ENCODE assay signal across 34 cellular contexts in genomic region chr19:14761607-14762006, GRCh38.
"Had no signal": no experiment of that assay in that cellular context is flagged by ENCODE, and none has a peak within 500 bp of the region (broad histone marks: within the 10 kb centered on the region; RNA-seq: fewer than 3 reads in every experiment).

No MANE protein-coding gene starts in this region.

- H3K27me3 Mint-ChIP-seq: activated CD4-positive, alpha-beta memory T cell treated with anti-CD3 and anti-CD28 coated beads for 36 hours had no signal

- H3K4me3 Mint-ChIP-seq: activated B cell treated with CpG ODN at 0.5 μM for 24 hours; activated CD4-positive, alpha-beta memory T cell treated with anti-CD3 and anti-CD28 coated beads for 36 hours; activated naive CD4-positive, alpha-beta T cell treated with anti-CD3 and anti-CD28 coated beads, Interleukin-2, amount 10 ng/mL, durations not matched to agents 7 days and 5 days; activated naive CD8-positive, alpha-beta T cell; activated naive CD8-positive, alpha-beta T cell treated with anti-CD3 and anti-CD28 coated beads, Interleukin-2, amount 50 U/mL, for 24 hours; activated T-cell treated with anti-CD3 and anti-CD28 coated beads, Interleukin-2, amount 50 U/mL, for 4 hours; activated T-helper 1 cell treated with anti-CD3 and anti-CD28 coated beads, Interleukin-12 subunit alpha, Interleukin-12 subunit beta, Interleukin-2, Interleukin-4 antibody, amounts not matched to agents 30 ng/mL and 10 ng/mL and 1 ng/mL, durations not matched to agents 14 hours and 24 hours and 36 hours; brain had no signal

- H3K36me3 Mint-ChIP-seq: activated naive CD4-positive, alpha-beta T cell treated with anti-CD3 and anti-CD28 coated beads, Interleukin-2, amount 10 ng/mL, durations not matched to agents 7 days and 5 days; activated naive CD8-positive, alpha-beta T cell; brain had no signal

- H3K9me3 Mint-ChIP-seq: activated B cell treated with CpG ODN at 0.5 μM for 24 hours; activated CD4-positive, alpha-beta memory T cell treated with anti-CD3 and anti-CD28 coated beads for 36 hours; activated naive CD4-positive, alpha-beta T cell treated with anti-CD3 and anti-CD28 coated beads, Interleukin-2, amount 10 ng/mL, durations not matched to agents 7 days and 5 days; activated naive CD8-positive, alpha-beta T cell treated with anti-CD3 and anti-CD28 coated beads, Interleukin-2, amount 50 U/mL, for 24 hours; activated T-cell treated with anti-CD3 and anti-CD28 coated beads, Interleukin-2, amount 50 U/mL, for 4 hours; activated T-helper 1 cell treated with anti-CD3 and anti-CD28 coated beads, Interleukin-12 subunit alpha, Interleukin-12 subunit beta, Interleukin-2, Interleukin-4 antibody, amounts not matched to agents 30 ng/mL and 10 ng/mL and 1 ng/mL, durations not matched to agents 14 hours and 24 hours and 36 hours had no signal

- H3K27ac ChIP-seq: PC-9, RWPE1, VCaP had no signal

- H2AFZ ChIP-seq: PC-9 had no signal

- H3K4me1 Mint-ChIP-seq: activated B cell treated with CpG ODN at 0.5 μM for 24 hours; activated naive CD4-positive, alpha-beta T cell treated with anti-CD3 and anti-CD28 coated beads, Interleukin-2, amount 10 ng/mL, durations not matched to agents 7 days and 5 days had no signal

- H3K4me2 ChIP-seq: PC-9 had no signal

- DNase-seq: activated B cell treated with CpG ODN at 0.5 μM for 24 hours; activated CD4-positive, alpha-beta memory T cell treated with anti-CD3 and anti-CD28 coated beads for 36 hours; activated CD4-positive, alpha-beta T cell treated with anti-CD3 and anti-CD28 coated beads for 4 hours; activated CD4-positive, alpha-beta T cell treated with anti-CD3 and anti-CD28 coated beads, Interleukin-2, amount 50 U/mL, for 1 hour; activated CD4-positive, CD25-positive, alpha-beta regulatory T cell treated with anti-CD3 and anti-CD28 coated beads, Interleukin-2, amount 50 U/mL, for 72 hours; activated CD8-positive, alpha-beta memory T cell treated with anti-CD3 and anti-CD28 coated beads, Interleukin-2, amount 50 U/mL, for 4 hours; activated gamma-delta T cell treated with Interleukin-2 at 50 U/mL for 16 hours; activated naive CD4-positive, alpha-beta T cell treated with anti-CD3 and anti-CD28 coated beads, Interleukin-2, amount 10 ng/mL, durations not matched to agents 7 days and 5 days; activated naive CD8-positive, alpha-beta T cell treated with anti-CD3 and anti-CD28 coated beads, Interleukin-2, amount 50 U/mL, for 24 hours; activated T-cell treated with anti-CD3 and anti-CD28 coated beads for 4 hours; activated T-cell treated with anti-CD3 and anti-CD28 coated beads, Interleukin-2, amount 50 U/mL, for 4 hours; anterior cingulate cortex; caudate nucleus; cerebellar nuclear complex; Karpas-422; KBM-7; NCI-H1105; NCI-H1417 treated with DMSO at 0.1 percent for 48 hours; NCI-H1694 treated with DMSO at 0.1 percent for 48 hours; NCI-H2029; NCI-H345; NCI-H524 treated with DMSO at 0.1 percent for 48 hours; NK-92 treated with Interleukin-12 subunit alpha and Interleukin-12 subunit beta, amount 100 ng/mL, for 24 hours; PC-9; Right ventricle myocardium superior; SW 1271; T-helper 1 cell; T-helper 2 cell; T-helper 9 cell had no signal

- H3K27ac Mint-ChIP-seq: activated B cell treated with CpG ODN at 0.5 μM for 24 hours; activated CD4-positive, alpha-beta memory T cell treated with anti-CD3 and anti-CD28 coated beads for 36 hours; activated naive CD4-positive, alpha-beta T cell treated with anti-CD3 and anti-CD28 coated beads, Interleukin-2, amount 10 ng/mL, durations not matched to agents 7 days and 5 days; activated naive CD8-positive, alpha-beta T cell; activated naive CD8-positive, alpha-beta T cell treated with anti-CD3 and anti-CD28 coated beads, Interleukin-2, amount 50 U/mL, for 24 hours; activated T-helper 1 cell treated with anti-CD3 and anti-CD28 coated beads, Interleukin-12 subunit alpha, Interleukin-12 subunit beta, Interleukin-2, Interleukin-4 antibody, amounts not matched to agents 30 ng/mL and 10 ng/mL and 1 ng/mL, durations not matched to agents 14 hours and 24 hours and 36 hours; brain had no signal

- H3K4me3 ChIP-seq: PC-9 had no signal
